In the genomic region with DNA sequence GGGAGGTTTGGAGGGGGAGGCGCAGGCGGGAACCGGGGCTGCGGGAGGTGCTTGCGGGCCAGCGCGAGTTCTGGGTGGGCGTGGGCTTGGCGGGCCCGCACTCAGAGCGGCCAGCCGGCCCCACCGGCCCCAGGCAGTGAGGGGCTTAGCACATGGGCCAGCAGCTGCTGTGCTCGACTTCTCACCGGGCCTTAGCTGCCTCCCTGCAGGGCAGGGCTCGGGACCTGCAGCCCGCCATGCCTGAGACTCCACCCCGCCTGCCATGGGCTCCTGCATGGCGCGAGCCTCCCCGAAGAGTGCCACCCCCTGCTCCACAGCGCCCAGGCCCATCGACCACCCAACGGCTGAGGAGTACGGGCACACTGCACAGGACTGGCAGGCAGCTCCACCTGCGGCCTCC, we compare ENCODE assay signal across 40 cellular contexts.
"Had no signal": no experiment of that assay in that cellular context is flagged by ENCODE, and none has a peak within 500 bp of the region (broad histone marks: within the 10 kb centered on the region; RNA-seq: fewer than 3 reads in every experiment).

No MANE protein-coding gene starts in this region.

- H3K9me3 Mint-ChIP-seq: activated naive CD4-positive, alpha-beta T cell treated with anti-CD3 and anti-CD28 coated beads, Interleukin-2, amount 10 ng/mL, durations not matched to agents 7 days and 5 days; activated naive CD4-positive, alpha-beta T cell treated with anti-CD3 and anti-CD28 coated beads, Interleukin-2, amount 50 U/mL, for 24 hours; activated T-cell treated with anti-CD3 and anti-CD28 coated beads, Interleukin-2, amount 50 U/mL, for 4 hours; activated T-helper 2 cell treated with anti-CD3 and anti-CD28 coated beads, Interferon-gamma antibody, Interleukin-2, Interleukin-4, amounts not matched to agents 10 μg/mL and 5 μg/mL and 100 μg/mL, durations not matched to agents 14 hours and 24 hours and 36 hours had no signal

- FAIRE-seq: astrocyte, bronchial epithelial cell had no signal

- H3K4me3 ChIP-seq: adrenal gland, body of pancreas, cardiac muscle cell had no signal

- H3K27ac ChIP-seq: adrenal gland, ascending aorta, brain microvascular endothelial cell, breast epithelium, cardiac muscle cell had no signal

- H3K4me1 Mint-ChIP-seq: central memory CD8-positive, alpha-beta T cell had no signal

- H3K27me3 ChIP-seq: adrenal gland, ascending aorta, body of pancreas, brain microvascular endothelial cell, breast epithelium had no signal

- H3K4me1 ChIP-seq: breast epithelium had no signal

- H3K9me3 ChIP-seq: adrenal gland, ascending aorta, body of pancreas, breast epithelium had no signal

- H3K36me3 Mint-ChIP-seq: activated naive CD4-positive, alpha-beta T cell treated with anti-CD3 and anti-CD28 coated beads, Interleukin-2, amount 10 ng/mL, durations not matched to agents 7 days and 5 days; activated naive CD8-positive, alpha-beta T cell; activated naive CD8-positive, alpha-beta T cell treated with anti-CD3 and anti-CD28 coated beads, Interleukin-2, amount 10 ng/mL, durations not matched to agents 7 days and 5 days; brain had no signal

- H3K36me3 ChIP-seq: adrenal gland, ascending aorta, brain microvascular endothelial cell, breast epithelium, cardiac muscle cell had no signal

- H3K27ac Mint-ChIP-seq: activated naive CD4-positive, alpha-beta T cell treated with anti-CD3 and anti-CD28 coated beads for 36 hours; activated naive CD4-positive, alpha-beta T cell treated with anti-CD3 and anti-CD28 coated beads, Interleukin-2, amount 10 ng/mL, durations not matched to agents 7 days and 5 days; activated naive CD4-positive, alpha-beta T cell treated with anti-CD3 and anti-CD28 coated beads, Interleukin-2, amount 50 U/mL, for 72 hours; activated naive CD8-positive, alpha-beta T cell treated with anti-CD3 and anti-CD28 coated beads, Interleukin-2, amount 10 ng/mL, durations not matched to agents 7 days and 5 days; activated naive CD8-positive, alpha-beta T cell treated with anti-CD3 and anti-CD28 coated beads, Interleukin-2, amount 50 U/mL, for 24 hours; activated T-cell treated with anti-CD3 and anti-CD28 coated beads, Interleukin-2, amount 50 U/mL, for 24 hours; activated T-cell treated with anti-CD3 and anti-CD28 coated beads, Interleukin-2, amount 50 U/mL, for 72 hours; activated T-helper 1 cell treated with anti-CD3 and anti-CD28 coated beads, Interleukin-12 subunit alpha, Interleukin-12 subunit beta, Interleukin-2, Interleukin-4 antibody, amounts not matched to agents 30 ng/mL and 10 ng/mL and 1 ng/mL, durations not matched to agents 14 hours and 24 hours and 36 hours; activated T-helper 17 cell treated with anti-CD3 and anti-CD28 coated beads, Interleukin-2, amount 50 U/mL, for 72 hours; activated T-helper 2 cell treated with anti-CD3 and anti-CD28 coated beads, Interferon-gamma antibody, Interleukin-2, Interleukin-4, amounts not matched to agents 10 μg/mL and 5 μg/mL and 100 μg/mL, durations not matched to agents 14 hours and 24 hours and 36 hours had no signal

- DNase-seq: activated effector memory CD4-positive, alpha-beta T cell treated with anti-CD3 and anti-CD28 coated beads, Interleukin-2, amount 50 U/mL, for 16 hours; activated effector memory CD4-positive, alpha-beta T cell treated with Interleukin-2 at 50 U/mL for 16 hours; activated gamma-delta T cell; activated gamma-delta T cell treated with Interleukin-2 at 50 U/mL for 16 hours; activated naive CD4-positive, alpha-beta T cell; activated naive CD4-positive, alpha-beta T cell treated with anti-CD3 and anti-CD28 coated beads for 36 hours; activated naive CD4-positive, alpha-beta T cell treated with anti-CD3 and anti-CD28 coated beads, Interleukin-2, amount 10 ng/mL, durations not matched to agents 7 days and 5 days; activated naive CD4-positive, alpha-beta T cell treated with anti-CD3 and anti-CD28 coated beads, Interleukin-2, amount 50 U/mL, for 16 hours; activated naive CD4-positive, alpha-beta T cell treated with Interleukin-2 at 50 U/mL for 16 hours; activated naive CD8-positive, alpha-beta T cell treated with anti-CD3 and anti-CD28 coated beads, Interleukin-2, amount 10 ng/mL, durations not matched to agents 7 days and 5 days; activated naive CD8-positive, alpha-beta T cell treated with anti-CD3 and anti-CD28 coated beads, Interleukin-2, amount 50 U/mL, for 24 hours; activated T-cell treated with anti-CD3 and anti-CD28 coated beads for 4 hours; activated T-cell treated with anti-CD3 and anti-CD28 coated beads, Interleukin-2, amount 50 U/mL, for 1 hour; activated T-cell treated with anti-CD3 and anti-CD28 coated beads, Interleukin-2, amount 50 U/mL, for 24 hours; activated T-cell treated with anti-CD3 and anti-CD28 coated beads, Interleukin-2, amount 50 U/mL, for 4 hours; activated T-cell treated with anti-CD3 and anti-CD28 coated beads, Interleukin-2, amount 50 U/mL, for 48 hours; activated T-cell treated with anti-CD3 and anti-CD28 coated beads, Interleukin-2, amount 50 U/mL, for 72 hours; adrenal gland; amniotic stem cell; amygdala; anterior cingulate cortex; aorta; body of pancreas; brain microvascular endothelial cell; caudate nucleus; central memory CD4-positive, alpha-beta T cell; cerebellar nuclear complex had no signal
